In the genomic region with DNA sequence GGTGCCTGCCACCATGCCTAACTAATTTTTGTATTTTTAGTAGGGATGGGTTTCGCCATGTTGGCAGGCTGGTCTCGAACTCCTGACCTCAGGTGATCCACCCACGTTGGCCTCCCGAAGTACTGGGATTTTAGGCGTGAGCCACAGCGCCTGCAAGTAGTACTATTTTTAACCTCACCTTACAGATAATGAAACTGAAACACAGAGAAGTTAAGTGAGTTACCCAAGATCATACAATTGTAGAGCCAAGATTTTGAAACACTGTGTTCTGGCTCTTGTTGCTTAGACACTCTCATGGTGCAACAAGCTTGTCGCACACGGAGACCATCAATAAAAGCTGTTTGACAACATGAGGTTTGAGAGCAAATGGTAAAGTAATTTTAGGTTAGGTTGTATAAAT, we compare ENCODE assay signal across 1 cellular context.
TF ChIP-seq lines count a peak whose summit lies in the region.

No MANE protein-coding gene starts in this region.

TF ChIP-seq in HEK293, 187 proteins besides CTCF, POLR2A, EP300 and RAD21 (continued from another document):
- TF ChIP-seq, protein P1, sequence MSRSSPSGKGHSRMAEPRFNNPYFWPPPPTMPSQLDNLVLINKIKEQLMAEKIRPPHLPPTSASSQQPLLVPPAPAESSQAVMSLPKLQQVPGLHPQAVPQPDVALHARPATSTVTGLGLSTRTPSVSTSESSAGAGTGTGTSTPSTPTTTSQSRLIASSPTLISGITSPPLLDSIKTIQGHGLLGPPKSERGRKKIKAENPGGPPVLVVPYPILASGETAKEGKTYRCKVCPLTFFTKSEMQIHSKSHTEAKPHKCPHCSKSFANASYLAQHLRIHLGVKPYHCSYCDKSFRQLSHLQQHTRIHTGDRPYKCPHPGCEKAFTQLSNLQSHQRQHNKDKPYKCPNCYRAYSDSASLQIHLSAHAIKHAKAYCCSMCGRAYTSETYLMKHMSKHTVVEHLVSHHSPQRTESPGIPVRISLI (tag by site-specific recombination; IDR thresholded peaks at IDR 0.05), result peak; percentile 8; the same call in 1 of the 2 replicates
TF ChIP-seq in HEK293: peak in this region for 1.
